ENCODE assay signal across 25 cellular contexts in the genomic region with DNA sequence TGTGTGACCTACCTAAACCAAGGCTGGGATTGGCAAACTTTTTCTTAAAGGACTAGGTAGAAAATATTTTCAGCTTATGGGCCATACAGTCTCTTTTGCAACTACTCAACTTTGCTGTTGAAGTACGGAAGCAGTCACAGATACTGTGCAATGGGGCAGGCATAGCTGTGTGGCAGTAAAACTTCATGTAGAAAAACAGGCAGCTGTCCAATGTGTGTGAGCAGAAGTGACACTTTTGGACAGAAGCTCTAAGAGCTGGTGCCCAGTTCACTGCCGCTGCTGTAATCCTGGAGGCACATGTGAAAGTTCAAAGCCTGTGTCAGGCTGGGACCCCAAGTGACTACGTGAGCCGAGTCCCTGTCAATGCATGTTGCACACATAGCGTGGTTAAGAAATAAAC. TPM values are rescaled to one million over a fixed set of nuclear protein-coding genes. Genes with fewer than 3 reads are reported as not detected.
A peak's percentile ranks its signal among the peaks of the same experiment; 100 is the strongest.
DNase-seq lines count a peak whose midpoint lies in the region; ATAC-seq and TF ChIP-seq lines count a peak whose summit lies in the region.
"Had no signal": no experiment of that assay in that cellular context is flagged by ENCODE, and none has a peak within 500 bp of the region (broad histone marks: within the 10 kb centered on the region; RNA-seq: fewer than 3 reads in every experiment).

No MANE protein-coding gene starts in this region.

- ATAC-seq in Right ventricle myocardium superior (ENCODE audit: poor library complexity) (peak; percentile 88), heart left ventricle (peak; percentile 37 to 83 (median 58)), left lobe of liver (peak; percentile 92), SK-N-SH treated with all-trans-retinoic acid at 6 μM for 48 hours (no peak)
- no peak for ATAC-seq in activated CD8-positive, alpha-beta T cell treated with anti-CD3 and anti-CD28 coated beads, Interleukin-2, amount 10 ng/mL, durations not matched to agents 7 days and 5 days
- ATAC-seq: A549, GM12878, GM23338, HCT116 had no signal

- intact Hi-C loops in Right ventricle myocardium superior (cut with DNase I) = no loop called here
- intact Hi-C loops in heart left ventricle (cut with DNase I) = no loop called here
- intact Hi-C loops in left ventricle myocardium inferior (cut with micrococcal nuclease) = no loop called here

- no peaks in the 10 kb centered on the region for H3K27me3 Mint-ChIP-seq in activated CD8-positive, alpha-beta T cell treated with anti-CD3 and anti-CD28 coated beads, Interleukin-2, amount 10 ng/mL, durations not matched to agents 7 days and 5 days (ENCODE audit: low read depth)

- peak overlapping the region in 1 of 2 donors; percentile 61 for H3K27ac ChIP-seq in right atrium auricular region
- peak overlapping the region in 4 of 12 donors; percentile 2 to 74 (median 56) for H3K27ac ChIP-seq in heart left ventricle
- H3K27ac ChIP-seq in left ventricle myocardium inferior (replicated peaks) = peak overlapping the region; percentile 47
- H3K27ac ChIP-seq: A549; BLaER1 treated with 17β-estradiol and CSF1 and Interleukin-3, amounts not matched to agents 10 nM and 100 nM had no signal

- POLR2A ChIA-PET in activated CD8-positive, alpha-beta T cell treated with anti-CD3 and anti-CD28 coated beads, Interleukin-2, amount 10 ng/mL, durations not matched to agents 7 days and 5 days (lab: Charles Lee) = no interaction called here

- H3K36me3 ChIP-seq in right atrium auricular region (no peaks in the 10 kb centered on the region), heart left ventricle (no peaks in the 10 kb centered on the region), left ventricle myocardium inferior (no peaks in the 10 kb centered on the region)
- H3K36me3 ChIP-seq: BE2C; BLaER1 treated with 17β-estradiol and CSF1 and Interleukin-3, amounts not matched to agents 10 nM and 100 nM had no signal

- 56 to 65% (median 63%) methylated on average over 5 of the region's 5 CpGs for WGBS in heart left ventricle, 4 donors

- peaks cover 0 to 7% of the 10 kb centered on the region in 2 donors for H3K4me1 ChIP-seq in right atrium auricular region
- H3K4me1 ChIP-seq in heart left ventricle = peaks cover 0 to 22% (median 3%) of the 10 kb centered on the region in 12 donors
- H3K4me1 ChIP-seq in left ventricle myocardium inferior = peaks cover 29% of the 10 kb centered on the region
- H3K4me1 ChIP-seq: A549; BE2C; BLaER1 treated with 17β-estradiol and CSF1 and Interleukin-3, amounts not matched to agents 10 nM and 100 nM had no signal

- H3K4me3 ChIP-seq in right atrium auricular region (no peak overlapping the region), heart left ventricle (no peak overlapping the region), left ventricle myocardium inferior (no peak overlapping the region)
- H3K4me3 ChIP-seq: A549; BLaER1 treated with 17β-estradiol and CSF1 and Interleukin-3, amounts not matched to agents 10 nM and 100 nM; GM12878; GM23338 had no signal

- H3K4me3 Mint-ChIP-seq in activated CD8-positive, alpha-beta T cell treated with anti-CD3 and anti-CD28 coated beads, Interleukin-2, amount 10 ng/mL, durations not matched to agents 7 days and 5 days = no peak overlapping the region
- H3K4me3 Mint-ChIP-seq: CD14-positive monocyte; CD4-positive, alpha-beta T cell; CD8-positive, alpha-beta memory T cell; GM23338; H9 had no signal

- H3K36me3 Mint-ChIP-seq in activated CD8-positive, alpha-beta T cell treated with anti-CD3 and anti-CD28 coated beads, Interleukin-2, amount 10 ng/mL, durations not matched to agents 7 days and 5 days (ENCODE audit: low read depth) = no peaks in the 10 kb centered on the region
- H3K36me3 Mint-ChIP-seq: CD14-positive monocyte; CD8-positive, alpha-beta memory T cell had no signal

- H3K9me3 ChIP-seq in right atrium auricular region (no peaks in the 10 kb centered on the region), heart left ventricle (no peaks in the 10 kb centered on the region), left ventricle myocardium inferior (replicated peaks) (no peaks in the 10 kb centered on the region)
- H3K9me3 ChIP-seq: A549, BE2C had no signal

- H3K4me1 Mint-ChIP-seq in activated CD8-positive, alpha-beta T cell treated with anti-CD3 and anti-CD28 coated beads, Interleukin-2, amount 10 ng/mL, durations not matched to agents 7 days and 5 days (ENCODE audit: low read depth) = no peaks in the 10 kb centered on the region
- H3K4me1 Mint-ChIP-seq: CD14-positive monocyte; CD8-positive, alpha-beta memory T cell; GM23338; H9 had no signal

- TF ChIP-seq CTCF in right atrium auricular region (IDR thresholded peaks at IDR 0.05) = no peak
- TF ChIP-seq CTCF in heart left ventricle (IDR thresholded peaks at IDR 0.05) = no peak
- TF ChIP-seq CTCF in left ventricle myocardium inferior (IDR thresholded peaks at IDR 0.05; ENCODE audit: borderline replicate concordance) = no peak

- H3K9me3 Mint-ChIP-seq in activated CD8-positive, alpha-beta T cell treated with anti-CD3 and anti-CD28 coated beads, Interleukin-2, amount 10 ng/mL, durations not matched to agents 7 days and 5 days (ENCODE audit: insufficient read depth) = no peaks in the 10 kb centered on the region

- no peak for TF ChIP-seq POLR2A in heart left ventricle (IDR thresholded peaks at IDR 0.05)

- H3K27me3 ChIP-seq in right atrium auricular region (no peaks in the 10 kb centered on the region), heart left ventricle (no peaks in the 10 kb centered on the region), left ventricle myocardium inferior (ENCODE audit: low read depth) (no peaks in the 10 kb centered on the region)
- H3K27me3 ChIP-seq: BE2C; BLaER1 treated with 17β-estradiol and CSF1 and Interleukin-3, amounts not matched to agents 10 nM and 100 nM had no signal

- no peak overlapping the region for H3K27ac Mint-ChIP-seq in activated CD8-positive, alpha-beta T cell treated with anti-CD3 and anti-CD28 coated beads, Interleukin-2, amount 10 ng/mL, durations not matched to agents 7 days and 5 days
- H3K27ac Mint-ChIP-seq: CD14-positive monocyte; CD4-positive, alpha-beta T cell; CD8-positive, alpha-beta memory T cell; GM23338; H9 had no signal

- DNase-seq in Right ventricle myocardium superior = no peak
- no peak for DNase-seq in right atrium auricular region (ENCODE audit: low spot score)
- peak in 3 of 5 donors; percentile 19 to 39 (median 38) for DNase-seq in heart left ventricle
- no peak for DNase-seq in left ventricle myocardium inferior
- DNase-seq in left lobe of liver (ENCODE audit: low spot score) = peak; percentile 47
- DNase-seq in NCI-H2196 treated with DMSO at 0.1 percent for 48 hours (lab: John Stamatoyannopoulos, UW; ENCODE audit: unreplicated experiment) = no peak
- DNase-seq in activated CD8-positive, alpha-beta T cell treated with anti-CD3 and anti-CD28 coated beads, Interleukin-2, amount 10 ng/mL, durations not matched to agents 7 days and 5 days = no peak
- DNase-seq: 8988T; ACHN; AML-193; BE2C; CD4-positive, alpha-beta T cell; CD8-positive, alpha-beta memory T cell; DMS 273 treated with DMSO at 0.1 percent for 48 hours; DMS79; EL; GDM1; H9 had no signal

- CTCF ChIA-PET in activated CD8-positive, alpha-beta T cell treated with anti-CD3 and anti-CD28 coated beads, Interleukin-2, amount 10 ng/mL, durations not matched to agents 7 days and 5 days (lab: Charles Lee) = no interaction called here

TF ChIP-seq in SK-N-SH treated with all-trans-retinoic acid at 6 μM for 48 hours, 23 proteins besides CTCF, POLR2A, EP300 and RAD21:
- TF ChIP-seq, protein P1, sequence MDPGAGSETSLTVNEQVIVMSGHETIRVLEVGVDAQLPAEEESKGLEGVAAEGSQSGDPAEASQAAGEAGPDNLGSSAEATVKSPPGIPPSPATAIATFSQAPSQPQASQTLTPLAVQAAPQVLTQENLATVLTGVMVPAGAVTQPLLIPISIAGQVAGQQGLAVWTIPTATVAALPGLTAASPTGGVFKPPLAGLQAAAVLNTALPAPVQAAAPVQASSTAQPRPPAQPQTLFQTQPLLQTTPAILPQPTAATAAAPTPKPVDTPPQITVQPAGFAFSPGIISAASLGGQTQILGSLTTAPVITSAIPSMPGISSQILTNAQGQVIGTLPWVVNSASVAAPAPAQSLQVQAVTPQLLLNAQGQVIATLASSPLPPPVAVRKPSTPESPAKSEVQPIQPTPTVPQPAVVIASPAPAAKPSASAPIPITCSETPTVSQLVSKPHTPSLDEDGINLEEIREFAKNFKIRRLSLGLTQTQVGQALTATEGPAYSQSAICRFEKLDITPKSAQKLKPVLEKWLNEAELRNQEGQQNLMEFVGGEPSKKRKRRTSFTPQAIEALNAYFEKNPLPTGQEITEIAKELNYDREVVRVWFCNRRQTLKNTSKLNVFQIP (CRISPR knock-in tag; IDR thresholded peaks at IDR 0.05; ENCODE audit: borderline replicate concordance, low read depth) = no peak

RNA-seq across cellular contexts. Expression of a gene that starts 46.7 kb away (rescaled TPM):
- total RNA-seq in Right ventricle myocardium superior = 26.9 TPM
- 100 to 1,000 TPM in 1 of 2 donors, 10 to 100 TPM in 1; 17.9 to 101 TPM for total RNA-seq in right atrium auricular region
- 100 to 1,000 TPM in 1 of 9 donors, 10 to 100 TPM in 8; 18.6 to 169 (median 30.1) TPM for total RNA-seq in heart left ventricle
- polyA plus RNA-seq in heart left ventricle = 10 to 100 TPM in 1 of 2 donors, 1 to 10 TPM in 1; 8.5 to 80.7 TPM
- total RNA-seq in left ventricle myocardium inferior = 21.7 TPM
- total RNA-seq in left lobe of liver = 0.25 TPM
- not detected for total RNA-seq in activated CD8-positive, alpha-beta T cell treated with anti-CD3 and anti-CD28 coated beads, Interleukin-2, amount 10 ng/mL, durations not matched to agents 7 days and 5 days
- total RNA-seq: CD4-positive, alpha-beta T cell; CD8-positive, alpha-beta memory T cell had no signal
- polyA plus RNA-seq: CD14-positive monocyte; CD8-positive, alpha-beta memory T cell had no signal

Comparison
In these comparisons a context has a peak if more than half of its experiments do, and no peak if none do; other contexts are left out.
1. DNase-seq: peak in heart left ventricle (3 of 5) and left lobe of liver (single experiment); none in Right ventricle myocardium superior (single experiment), right atrium auricular region (single experiment), left ventricle myocardium inferior (single experiment), NCI-H2196 treated with DMSO at 0.1 percent for 48 hours (single experiment) and activated CD8-positive, alpha-beta T cell treated with anti-CD3 and anti-CD28 coated beads, Interleukin-2, amount 10 ng/mL, durations not matched to agents 7 days and 5 days (single experiment).
2. ATAC-seq: peak in Right ventricle myocardium superior (single experiment), heart left ventricle (4 of 4) and left lobe of liver (single experiment); none in activated CD8-positive, alpha-beta T cell treated with anti-CD3 and anti-CD28 coated beads, Interleukin-2, amount 10 ng/mL, durations not matched to agents 7 days and 5 days (single experiment) and SK-N-SH treated with all-trans-retinoic acid at 6 μM for 48 hours (single experiment).
3. RNA of a gene that starts 46.7 kb away (total RNA-seq): 17.9 to 101 TPM in right atrium auricular region, 18.6 to 169 TPM in heart left ventricle, 26.9 TPM in Right ventricle myocardium superior (single experiment) and 21.7 TPM in left ventricle myocardium inferior (single experiment); 0.25 TPM in left lobe of liver (single experiment) and not detected in activated CD8-positive, alpha-beta T cell treated with anti-CD3 and anti-CD28 coated beads, Interleukin-2, amount 10 ng/mL, durations not matched to agents 7 days and 5 days; every median in the first group is over 10 times any median in the second.